ENCODE assay signal across 8 cellular contexts in genomic region chr3:98901465-98902174, GRCh38. TPM values are rescaled to one million over a fixed set of nuclear protein-coding genes. Genes with fewer than 3 reads are reported as not detected.
DNase-seq lines count a peak whose midpoint lies in the region; ATAC-seq and TF ChIP-seq lines count a peak whose summit lies in the region.

TSS of gene DCBLD2 (minus strand) at chr3:98901695. CDS start at chr3:98901326, 369 bp downstream.

- H3K4me3 ChIP-seq in HFF-Myc (replicated peaks; ENCODE audit: low read depth, low read length) = peak within 1 kb of the TSS; percentile 88

- no peaks in the 10 kb centered on the region for H3K27me3 Mint-ChIP-seq in activated naive CD8-positive, alpha-beta T cell treated with anti-CD3 and anti-CD28 coated beads for 36 hours

- H3K27ac Mint-ChIP-seq in activated naive CD8-positive, alpha-beta T cell treated with anti-CD3 and anti-CD28 coated beads for 36 hours = peak within 1 kb of the TSS; percentile 80

- peak; percentile 95 for ATAC-seq in SK-N-SH treated with all-trans-retinoic acid at 6 μM for 48 hours

- no peaks in the 10 kb centered on the region for H3K9me3 Mint-ChIP-seq in activated naive CD8-positive, alpha-beta T cell treated with anti-CD3 and anti-CD28 coated beads for 36 hours

- peak within 1 kb of the TSS; percentile 89 for H3K4me3 Mint-ChIP-seq in activated naive CD8-positive, alpha-beta T cell treated with anti-CD3 and anti-CD28 coated beads for 36 hours

- H3K4me1 Mint-ChIP-seq in activated naive CD8-positive, alpha-beta T cell treated with anti-CD3 and anti-CD28 coated beads for 36 hours = peaks cover 14% of the 10 kb centered on the region

- peak; percentile 100 for DNase-seq in GM03348 (ENCODE audit: low spot score)
- DNase-seq in HFF-Myc (ENCODE audit: extremely low read depth, low read depth) = peak; percentile 94
- DNase-seq in MV-4-11 (lab: John Stamatoyannopoulos, UW) = peak; percentile 97
- peak; percentile 96 for DNase-seq in activated naive CD8-positive, alpha-beta T cell treated with anti-CD3 and anti-CD28 coated beads for 36 hours
- peak; percentile 81 for DNase-seq in glomerular endothelial cell (ENCODE audit: extremely low read depth, low read depth, low spot score)
- DNase-seq in nucleus accumbens (lab: John Stamatoyannopoulos, UW) = peak; percentile 85 to 100 (median 99)
- peak; percentile 99 for DNase-seq in superior temporal gyrus (ENCODE audit: extremely low spot score)

- TF ChIP-seq CTCF in HFF-Myc (IDR thresholded peaks at IDR 0.05; ENCODE audit: low read depth, low read length, missing control alignments) = no peak

- H3K36me3 Mint-ChIP-seq in activated naive CD8-positive, alpha-beta T cell treated with anti-CD3 and anti-CD28 coated beads for 36 hours = no peaks in the 10 kb centered on the region

TF ChIP-seq in SK-N-SH treated with all-trans-retinoic acid at 6 μM for 48 hours, 23 proteins besides CTCF, POLR2A, EP300 and RAD21:
- TF ChIP-seq GLIS3 (CRISPR knock-in tag; IDR thresholded peaks at IDR 0.05) (0 out of 2 replicates have a peak, but pooled peaks have one; percentile 21), ZFP3 (CRISPR knock-in tag; IDR thresholded peaks at IDR 0.05) (no peak), CSRNP3 (CRISPR knock-in tag; IDR thresholded peaks at IDR 0.05) (no peak)

RNA-seq across cellular contexts. Expression of gene DCBLD2, which starts in this region (rescaled TPM):
- total RNA-seq in activated naive CD8-positive, alpha-beta T cell treated with anti-CD3 and anti-CD28 coated beads for 36 hours = 1 to 10 TPM; 2.0 to 2.1 TPM
- total RNA-seq in glomerular endothelial cell = 175 and 193 TPM in 2 replicates

Comparison
In these comparisons a context has a peak if more than half of its experiments do, and no peak if none do; other contexts are left out.
1. Peak in every context shown above with its lines: DNase-seq, ATAC-seq and H3K4me3 ChIP-seq.
2. RNA of gene DCBLD2 (total RNA-seq): 175 to 193 TPM in glomerular endothelial cell; 2.0 to 2.1 TPM in activated naive CD8-positive, alpha-beta T cell treated with anti-CD3 and anti-CD28 coated beads for 36 hours; every median in the first group is over 10 times any median in the second.